In genomic region chr18:25425030-25425429, GRCh38 we compare ENCODE assay signal across 21 cellular contexts.
"Had no signal": no experiment of that assay in that cellular context is flagged by ENCODE, and none has a peak within 500 bp of the region (broad histone marks: within the 10 kb centered on the region; RNA-seq: fewer than 3 reads in every experiment).

No MANE protein-coding gene starts in this region.

- H3K9me3 ChIP-seq: colonic mucosa, left lung, ovary, upper lobe of right lung had no signal

- ATAC-seq: activated CD4-positive, CD25-positive, alpha-beta regulatory T cell treated with anti-CD3 and anti-CD28 coated beads, Interleukin-2, amount 50 U/mL, for 24 hours; activated naive CD8-positive, alpha-beta T cell treated with anti-CD3 and anti-CD28 coated beads, Interleukin-2, amount 50 U/mL, for 24 hours; activated T-cell treated with anti-CD3 and anti-CD28 coated beads, Interleukin-2, amount 50 U/mL, for 4 hours; left lung; sciatic nerve; stimulated activated naive B cell treated with anti-CD40 and anti-IgM and Interleukin-4, amounts not matched to agents 10 μg/mL and 1 μg/mL and 100 μg/mL, for 72 hours; upper lobe of right lung had no signal

- H3K4me2 ChIP-seq: neural progenitor cell had no signal

- H3K27ac ChIP-seq: brain microvascular endothelial cell, colonic mucosa, left lung, neural progenitor cell, ovary, spleen, upper lobe of right lung had no signal

- H3K4me1 ChIP-seq: colonic mucosa, left lung, spleen, upper lobe of right lung had no signal

- H3K4me3 ChIP-seq: colonic mucosa, left lung, neural progenitor cell, ovary, spleen, upper lobe of right lung had no signal

- DNase-seq: activated CD4-positive, alpha-beta T cell treated with anti-CD3 and anti-CD28 coated beads, Interleukin-2, amount 10 ng/mL, durations not matched to agents 7 days and 5 days; activated CD8-positive, alpha-beta memory T cell treated with anti-CD3 and anti-CD28 coated beads, Interleukin-2, amount 50 U/mL, for 4 hours; activated naive CD4-positive, alpha-beta T cell treated with anti-CD3 and anti-CD28 coated beads, Interleukin-2, amount 10 ng/mL, durations not matched to agents 7 days and 5 days; activated naive CD8-positive, alpha-beta T cell treated with anti-CD3 and anti-CD28 coated beads, Interleukin-2, amount 50 U/mL, for 24 hours; activated T-cell treated with anti-CD3 and anti-CD28 coated beads, Interleukin-2, amount 50 U/mL, for 4 hours; aorta; brain microvascular endothelial cell; colonic mucosa; endodermal cell; foreskin melanocyte; hypothalamus; left lung; mammary epithelial cell; naive B cell; ovary; spleen; stimulated activated naive B cell treated with anti-CD40 and anti-IgM and Interleukin-4, amounts not matched to agents 10 μg/mL and 1 μg/mL and 100 μg/mL, for 72 hours; upper lobe of right lung had no signal

- H2AFZ ChIP-seq: neural progenitor cell had no signal

- H3K27me3 ChIP-seq: brain microvascular endothelial cell, colonic mucosa, left lung, neural progenitor cell, ovary, spleen, upper lobe of right lung had no signal

- H3K36me3 ChIP-seq: brain microvascular endothelial cell, colonic mucosa, left lung, neural progenitor cell, ovary, spleen, upper lobe of right lung had no signal
